In genomic region chr16:10817963-10818941, GRCh38 we compare ENCODE assay signal across 17 cellular contexts. TPM values are rescaled to one million over a fixed set of nuclear protein-coding genes. Genes with fewer than 3 reads are reported as not detected.
DNase-seq lines count a peak whose midpoint lies in the region; ATAC-seq and TF ChIP-seq lines count a peak whose summit lies in the region.
"Had no signal": no experiment of that assay in that cellular context is flagged by ENCODE, and none has a peak within 500 bp of the region (broad histone marks: within the 10 kb centered on the region; RNA-seq: fewer than 3 reads in every experiment).

Gene TVP23A (minus strand): TSS chr16:10818794. CDS start chr16:10818493, 301 bp downstream.

- H3K36me3 ChIP-seq in heart right ventricle (no peaks in the 10 kb centered on the region), neural cell (ENCODE audit: insufficient read depth, low read length) (no peaks in the 10 kb centered on the region), urinary bladder (ENCODE audit: insufficient read depth) (no peaks in the 10 kb centered on the region)

- H3K4me3 ChIP-seq in heart right ventricle, result peak within 1 kb of the TSS in 9 of 10 donors; percentile 27 to 46 (median 36)
- peak within 1 kb of the TSS; percentile 66 for H3K4me3 ChIP-seq in neural cell (ENCODE audit: low read length)
- H3K4me3 ChIP-seq in urinary bladder (ENCODE audit: low read depth, low read length), result peak within 1 kb of the TSS; percentile 26
- H3K4me3 ChIP-seq: SK-N-MC had no signal

- H3K4me1 ChIP-seq in heart right ventricle (peaks cover 0 to 12% (median 0%) of the 10 kb centered on the region in 9 donors), urinary bladder (ENCODE audit: insufficient read depth) (no peaks in the 10 kb centered on the region)

- no peaks in the 10 kb centered on the region for H3F3A ChIP-seq in neural cell (ENCODE audit: insufficient read depth, low read length, poor library complexity, severe bottlenecking)

- no peaks in the 10 kb centered on the region for H3K9me3 Mint-ChIP-seq in activated CD4-positive, alpha-beta memory T cell treated with anti-CD3 and anti-CD28 coated beads, Interleukin-2, amount 10 ng/mL, durations not matched to agents 7 days and 5 days

- intact Hi-C loops in heart right ventricle (cut with DNase I), result loop anchor here in 2 of 10 donors (5.0 to 10.0 kb wide), 2 partner anchors 36 to 53 kb away; no protein-coding TSS in a partner anchor

- no peaks in the 10 kb centered on the region for H3K36me3 Mint-ChIP-seq in activated CD4-positive, alpha-beta memory T cell treated with anti-CD3 and anti-CD28 coated beads, Interleukin-2, amount 10 ng/mL, durations not matched to agents 7 days and 5 days (ENCODE audit: low read depth)
- H3K36me3 Mint-ChIP-seq: activated naive CD8-positive, alpha-beta T cell had no signal

- H3K4me1 Mint-ChIP-seq in activated CD4-positive, alpha-beta memory T cell treated with anti-CD3 and anti-CD28 coated beads, Interleukin-2, amount 10 ng/mL, durations not matched to agents 7 days and 5 days, result peaks cover 6% of the 10 kb centered on the region

- H4K20me1 ChIP-seq in neural cell (ENCODE audit: insufficient read depth), result no peaks in the 10 kb centered on the region

- H3K27ac ChIP-seq in heart right ventricle, result no peak within 1 kb of the TSS
- no peak within 1 kb of the TSS for H3K27ac ChIP-seq in neural cell (ENCODE audit: low read length)
- no peak within 1 kb of the TSS for H3K27ac ChIP-seq in urinary bladder (ENCODE audit: low read depth)
- H3K27ac ChIP-seq: 22Rv1, SK-N-MC had no signal

- TF ChIP-seq RAD21 in neural cell (conservative IDR thresholded peaks at IDR 0.05), result no peak

- TF ChIP-seq CTCF in heart right ventricle (IDR thresholded peaks at IDR 0.05) (no peak), neural cell (IDR thresholded peaks at IDR 0.05; ENCODE audit: poor library complexity, severe bottlenecking) (no peak)

- peaks cover 0 to 11% (median 0%) of the 10 kb centered on the region in 7 donors for H3K27me3 ChIP-seq in heart right ventricle
- no peaks in the 10 kb centered on the region for H3K27me3 ChIP-seq in neural cell (ENCODE audit: insufficient read depth, low read depth, low read length)

- no peaks in the 10 kb centered on the region for H3K9me2 ChIP-seq in neural cell (ENCODE audit: insufficient read depth, low read length)

- no peak within 1 kb of the TSS for H2AFZ ChIP-seq in neural cell (ENCODE audit: low read depth, low read length)

- 26 to 50% methylated on average over 56 to 64 of the region's 64 CpGs for WGBS in heart right ventricle, 2 donors
- 20% methylated on average over 64 of the region's 64 CpGs for WGBS in urinary bladder

- no peak for TF ChIP-seq EP300 in neural cell (conservative IDR thresholded peaks at IDR 0.05; ENCODE audit: poor library complexity, severe bottlenecking)

- H3K27ac Mint-ChIP-seq in activated CD4-positive, alpha-beta memory T cell treated with anti-CD3 and anti-CD28 coated beads, Interleukin-2, amount 10 ng/mL, durations not matched to agents 7 days and 5 days, result no peak within 1 kb of the TSS
- H3K27ac Mint-ChIP-seq: activated naive CD8-positive, alpha-beta T cell had no signal

- POLR2A ChIA-PET in activated CD4-positive, alpha-beta memory T cell treated with anti-CD3 and anti-CD28 coated beads, Interleukin-2, amount 10 ng/mL, durations not matched to agents 7 days and 5 days (lab: Charles Lee), result no interaction called here

- no peak within 1 kb of the TSS for H3K4me3 Mint-ChIP-seq in activated CD4-positive, alpha-beta memory T cell treated with anti-CD3 and anti-CD28 coated beads, Interleukin-2, amount 10 ng/mL, durations not matched to agents 7 days and 5 days
- H3K4me3 Mint-ChIP-seq: activated naive CD8-positive, alpha-beta T cell had no signal

- peak within 1 kb of the TSS; percentile 74 for H3K9ac ChIP-seq in neural cell (ENCODE audit: low read length)

- H3K79me2 ChIP-seq in neural cell (replicated peaks; ENCODE audit: insufficient read depth, low read length), result no peaks in the 10 kb centered on the region

- ATAC-seq in heart right ventricle (peak in 2 of 8 donors; percentile 28 to 39), HG03520 (IDR thresholded peaks at IDR 0.05; ENCODE audit: unreplicated experiment) (no peak)
- ATAC-seq: left colon had no signal

- DNase-seq in NCI-H526 (lab: John Stamatoyannopoulos, UW) (peak; percentile 41 to 70), NCI-H526 treated with DMSO at 0.1 percent for 48 hours (lab: John Stamatoyannopoulos, UW) (no peak), heart right ventricle (peak in 1 of 2 donors; percentile 20), NAMALWA (ENCODE audit: low spot score) (no peak)
- DNase-seq in activated CD4-positive, alpha-beta memory T cell treated with anti-CD3 and anti-CD28 coated beads, Interleukin-2, amount 10 ng/mL, durations not matched to agents 7 days and 5 days, result no peak
- DNase-seq: activated CD4-positive, alpha-beta T cell treated with anti-CD3 and anti-CD28 coated beads for 48 hours; DMS53; left colon; NCI-H226 had no signal

- H3K27me3 Mint-ChIP-seq in activated CD4-positive, alpha-beta memory T cell treated with anti-CD3 and anti-CD28 coated beads, Interleukin-2, amount 10 ng/mL, durations not matched to agents 7 days and 5 days, result no peaks in the 10 kb centered on the region

- no peaks in the 10 kb centered on the region for H3K9me3 ChIP-seq in heart right ventricle
- H3K9me3 ChIP-seq in neural cell (ENCODE audit: low read length), result no peaks in the 10 kb centered on the region

- H3K4me2 ChIP-seq in neural cell (ENCODE audit: low read length), result no peak within 1 kb of the TSS

- CTCF ChIA-PET in activated CD4-positive, alpha-beta memory T cell treated with anti-CD3 and anti-CD28 coated beads, Interleukin-2, amount 10 ng/mL, durations not matched to agents 7 days and 5 days (lab: Charles Lee), result no interaction called here

TF ChIP-seq in neural cell, 6 proteins besides CTCF, POLR2A, EP300 and RAD21:
- TF ChIP-seq TAF1 (IDR thresholded peaks at IDR 0.05; ENCODE audit: low read depth) (no peak), EZH2 (IDR thresholded peaks at IDR 0.05; ENCODE audit: borderline replicate concordance, insufficient read depth, low read length, poor library complexity, severe bottlenecking) (no peak), POLR2AphosphoS5 (IDR thresholded peaks at IDR 0.05) (no peak), MXI1 (conservative IDR thresholded peaks at IDR 0.05; ENCODE audit: poor library complexity, severe bottlenecking) (no peak), REST (IDR thresholded peaks at IDR 0.05; ENCODE audit: borderline replicate concordance) (no peak), SMC3 (conservative IDR thresholded peaks at IDR 0.05; ENCODE audit: poor library complexity) (no peak)
TF ChIP-seq in neural cell: peak in this region for 0.

RNA-seq across cellular contexts. Expression of gene TVP23A, which starts in this region (rescaled TPM):
- total RNA-seq in heart right ventricle (under 1 TPM in 5 of 10 donors, not detected in 5; 0.13 to 0.44 (median 0.23) TPM), urinary bladder (3.7 TPM)
- polyA plus RNA-seq in heart right ventricle (under 1 TPM; 0.04 to 0.15 TPM), neural cell (8.8 and 9.1 TPM in 2 replicates), urinary bladder (0.53 TPM)
- 8.5 and 11.1 TPM in 2 replicates for polyA minus RNA-seq in neural cell
- total RNA-seq in activated CD4-positive, alpha-beta memory T cell treated with anti-CD3 and anti-CD28 coated beads, Interleukin-2, amount 10 ng/mL, durations not matched to agents 7 days and 5 days, result not detected
- total RNA-seq: epithelial cell of proximal tubule, LHCN-M2 had no signal

Comparison
In these comparisons a context has a peak if more than half of its experiments do, and no peak if none do; other contexts are left out.
1. DNase-seq: peak in NCI-H526 (2 of 2); none in NCI-H526 treated with DMSO at 0.1 percent for 48 hours (single experiment), NAMALWA (single experiment) and activated CD4-positive, alpha-beta memory T cell treated with anti-CD3 and anti-CD28 coated beads, Interleukin-2, amount 10 ng/mL, durations not matched to agents 7 days and 5 days (single experiment).
2. Peak in every context shown above with its lines, with median percentiles within 50 percentile points of each other: H3K4me3 ChIP-seq.